In the genomic region with DNA sequence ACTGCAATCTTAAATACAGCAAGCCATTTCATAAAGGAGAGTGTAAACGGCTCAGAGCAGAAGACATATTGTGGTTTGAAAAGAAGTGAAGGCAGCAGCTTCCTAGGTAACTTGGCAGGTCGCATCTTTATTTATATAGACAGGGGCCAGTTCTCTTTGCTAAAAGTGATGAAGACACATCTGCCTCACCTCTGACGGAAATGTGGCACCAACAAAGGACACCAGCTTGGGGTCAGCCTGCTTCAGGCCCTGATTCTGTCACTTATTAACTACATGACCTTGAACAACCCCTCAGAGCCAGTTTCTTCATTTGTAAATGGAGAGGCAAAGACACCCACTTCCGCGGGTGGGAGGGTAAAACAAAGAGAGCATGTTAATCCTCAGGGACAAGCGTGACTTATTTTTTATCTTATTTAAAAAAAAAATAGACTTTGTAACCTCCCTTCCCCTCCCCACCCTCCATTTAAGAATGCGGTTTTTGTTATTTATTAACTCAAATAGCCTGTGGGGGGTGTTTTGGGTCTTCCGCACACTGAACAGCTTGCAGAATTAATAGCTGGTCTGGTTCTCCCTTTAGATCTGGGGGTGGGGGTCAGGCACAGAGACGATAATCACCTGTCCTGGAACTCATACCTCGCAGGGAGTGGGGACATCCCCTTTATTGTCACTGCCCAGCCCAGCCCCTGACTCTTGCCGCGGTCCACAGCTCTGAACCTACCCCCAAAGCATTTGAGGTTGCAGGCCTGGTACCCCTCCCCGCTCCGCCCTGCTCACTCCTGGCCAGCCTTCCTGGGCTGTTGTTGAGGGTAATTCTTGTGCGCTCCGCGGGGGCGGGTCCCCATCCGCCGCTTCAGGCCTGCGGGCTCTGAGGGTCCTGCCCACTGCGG, we compare ENCODE assay signal across 1 cellular context.
TF ChIP-seq lines count a peak whose summit lies in the region.

No MANE protein-coding gene starts in this region.

TF ChIP-seq in HepG2, 621 proteins besides CTCF, POLR2A, EP300 and RAD21 (continued from another document and continues in another):
- TF ChIP-seq, protein P1, sequence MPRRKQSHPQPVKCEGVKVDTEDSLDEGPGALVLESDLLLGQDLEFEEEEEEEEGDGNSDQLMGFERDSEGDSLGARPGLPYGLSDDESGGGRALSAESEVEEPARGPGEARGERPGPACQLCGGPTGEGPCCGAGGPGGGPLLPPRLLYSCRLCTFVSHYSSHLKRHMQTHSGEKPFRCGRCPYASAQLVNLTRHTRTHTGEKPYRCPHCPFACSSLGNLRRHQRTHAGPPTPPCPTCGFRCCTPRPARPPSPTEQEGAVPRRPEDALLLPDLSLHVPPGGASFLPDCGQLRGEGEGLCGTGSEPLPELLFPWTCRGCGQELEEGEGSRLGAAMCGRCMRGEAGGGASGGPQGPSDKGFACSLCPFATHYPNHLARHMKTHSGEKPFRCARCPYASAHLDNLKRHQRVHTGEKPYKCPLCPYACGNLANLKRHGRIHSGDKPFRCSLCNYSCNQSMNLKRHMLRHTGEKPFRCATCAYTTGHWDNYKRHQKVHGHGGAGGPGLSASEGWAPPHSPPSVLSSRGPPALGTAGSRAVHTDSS (CRISPR knock-in tag; conservative IDR thresholded peaks at IDR 0.05), result no peak; the same call in 1 of the 2 replicates
- peak; percentile 65; the same call in 1 of the 2 replicates for TF ChIP-seq ZFP36L1 (CRISPR knock-in tag; IDR thresholded peaks at IDR 0.05)
- peak; percentile 86 for TF ChIP-seq PRPF4 (IDR thresholded peaks at IDR 0.05; ENCODE audit: low read depth, low read length, poor library complexity, severe bottlenecking)
- no peak; the same call in 1 of the 2 replicates for TF ChIP-seq TARDBP (CRISPR knock-in tag; IDR thresholded peaks at IDR 0.05)
- peak; percentile 84 for TF ChIP-seq POLR2G (IDR thresholded peaks at IDR 0.05; ENCODE audit: low read depth, low read length)
- TF ChIP-seq, protein P2, sequence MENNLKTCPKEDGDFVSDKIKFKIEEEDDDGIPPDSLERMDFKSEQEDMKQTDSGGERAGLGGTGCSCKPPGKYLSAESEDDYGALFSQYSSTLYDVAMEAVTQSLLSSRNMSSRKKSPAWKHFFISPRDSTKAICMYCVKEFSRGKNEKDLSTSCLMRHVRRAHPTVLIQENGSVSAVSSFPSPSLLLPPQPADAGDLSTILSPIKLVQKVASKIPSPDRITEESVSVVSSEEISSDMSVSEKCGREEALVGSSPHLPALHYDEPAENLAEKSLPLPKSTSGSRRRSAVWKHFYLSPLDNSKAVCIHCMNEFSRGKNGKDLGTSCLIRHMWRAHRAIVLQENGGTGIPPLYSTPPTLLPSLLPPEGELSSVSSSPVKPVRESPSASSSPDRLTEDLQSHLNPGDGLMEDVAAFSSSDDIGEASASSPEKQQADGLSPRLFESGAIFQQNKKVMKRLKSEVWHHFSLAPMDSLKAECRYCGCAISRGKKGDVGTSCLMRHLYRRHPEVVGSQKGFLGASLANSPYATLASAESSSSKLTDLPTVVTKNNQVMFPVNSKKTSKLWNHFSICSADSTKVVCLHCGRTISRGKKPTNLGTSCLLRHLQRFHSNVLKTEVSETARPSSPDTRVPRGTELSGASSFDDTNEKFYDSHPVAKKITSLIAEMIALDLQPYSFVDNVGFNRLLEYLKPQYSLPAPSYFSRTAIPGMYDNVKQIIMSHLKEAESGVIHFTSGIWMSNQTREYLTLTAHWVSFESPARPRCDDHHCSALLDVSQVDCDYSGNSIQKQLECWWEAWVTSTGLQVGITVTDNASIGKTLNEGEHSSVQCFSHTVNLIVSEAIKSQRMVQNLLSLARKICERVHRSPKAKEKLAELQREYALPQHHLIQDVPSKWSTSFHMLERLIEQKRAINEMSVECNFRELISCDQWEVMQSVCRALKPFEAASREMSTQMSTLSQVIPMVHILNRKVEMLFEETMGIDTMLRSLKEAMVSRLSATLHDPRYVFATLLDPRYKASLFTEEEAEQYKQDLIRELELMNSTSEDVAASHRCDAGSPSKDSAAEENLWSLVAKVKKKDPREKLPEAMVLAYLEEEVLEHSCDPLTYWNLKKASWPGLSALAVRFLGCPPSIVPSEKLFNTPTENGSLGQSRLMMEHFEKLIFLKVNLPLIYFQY (CRISPR knock-in tag; IDR thresholded peaks at IDR 0.05; ENCODE audit: borderline replicate concordance), result peak; percentile 59; the same call in 1 of the 2 replicates
- peak; percentile 75; the same call in 1 of the 2 replicates for TF ChIP-seq KAT8 (CRISPR knock-in tag; IDR thresholded peaks at IDR 0.05)
- 0 out of 2 replicates have a peak, but pooled peaks have one; percentile 57 for TF ChIP-seq ZNF138 (CRISPR knock-in tag; IDR thresholded peaks at IDR 0.05; ENCODE audit: low read depth)
- TF ChIP-seq SPEN (CRISPR knock-in tag; IDR thresholded peaks at IDR 0.05; ENCODE audit: low read depth), result 0 out of 2 replicates have a peak, but pooled peaks have one; percentile 45
- TF ChIP-seq, protein P3, sequence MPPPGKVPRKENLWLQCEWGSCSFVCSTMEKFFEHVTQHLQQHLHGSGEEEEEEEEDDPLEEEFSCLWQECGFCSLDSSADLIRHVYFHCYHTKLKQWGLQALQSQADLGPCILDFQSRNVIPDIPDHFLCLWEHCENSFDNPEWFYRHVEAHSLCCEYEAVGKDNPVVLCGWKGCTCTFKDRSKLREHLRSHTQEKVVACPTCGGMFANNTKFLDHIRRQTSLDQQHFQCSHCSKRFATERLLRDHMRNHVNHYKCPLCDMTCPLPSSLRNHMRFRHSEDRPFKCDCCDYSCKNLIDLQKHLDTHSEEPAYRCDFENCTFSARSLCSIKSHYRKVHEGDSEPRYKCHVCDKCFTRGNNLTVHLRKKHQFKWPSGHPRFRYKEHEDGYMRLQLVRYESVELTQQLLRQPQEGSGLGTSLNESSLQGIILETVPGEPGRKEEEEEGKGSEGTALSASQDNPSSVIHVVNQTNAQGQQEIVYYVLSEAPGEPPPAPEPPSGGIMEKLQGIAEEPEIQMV (CRISPR knock-in tag; IDR thresholded peaks at IDR 0.05; ENCODE audit: low read depth), result no peak; the same call in 1 of the 2 replicates
- TF ChIP-seq GABPA (IDR thresholded peaks at IDR 0.05; ENCODE audit: low read depth, low read length), result no peak
- peak; percentile 69 for TF ChIP-seq GABPA (CRISPR knock-in tag; IDR thresholded peaks at IDR 0.05; ENCODE audit: low read depth)
- TF ChIP-seq ZNF557 (CRISPR knock-in tag; IDR thresholded peaks at IDR 0.05), result peak; percentile 89
- peak; percentile 25; the same call in 1 of the 2 replicates for TF ChIP-seq KDM3A (CRISPR knock-in tag; IDR thresholded peaks at IDR 0.05; ENCODE audit: low read depth)
- no peak for TF ChIP-seq SNRNP70 (IDR thresholded peaks at IDR 0.05; ENCODE audit: low read depth, low read length)
- TF ChIP-seq NR2F1 (CRISPR knock-in tag; IDR thresholded peaks at IDR 0.05), result peak; percentile 76 to 79
- TF ChIP-seq, protein P4, sequence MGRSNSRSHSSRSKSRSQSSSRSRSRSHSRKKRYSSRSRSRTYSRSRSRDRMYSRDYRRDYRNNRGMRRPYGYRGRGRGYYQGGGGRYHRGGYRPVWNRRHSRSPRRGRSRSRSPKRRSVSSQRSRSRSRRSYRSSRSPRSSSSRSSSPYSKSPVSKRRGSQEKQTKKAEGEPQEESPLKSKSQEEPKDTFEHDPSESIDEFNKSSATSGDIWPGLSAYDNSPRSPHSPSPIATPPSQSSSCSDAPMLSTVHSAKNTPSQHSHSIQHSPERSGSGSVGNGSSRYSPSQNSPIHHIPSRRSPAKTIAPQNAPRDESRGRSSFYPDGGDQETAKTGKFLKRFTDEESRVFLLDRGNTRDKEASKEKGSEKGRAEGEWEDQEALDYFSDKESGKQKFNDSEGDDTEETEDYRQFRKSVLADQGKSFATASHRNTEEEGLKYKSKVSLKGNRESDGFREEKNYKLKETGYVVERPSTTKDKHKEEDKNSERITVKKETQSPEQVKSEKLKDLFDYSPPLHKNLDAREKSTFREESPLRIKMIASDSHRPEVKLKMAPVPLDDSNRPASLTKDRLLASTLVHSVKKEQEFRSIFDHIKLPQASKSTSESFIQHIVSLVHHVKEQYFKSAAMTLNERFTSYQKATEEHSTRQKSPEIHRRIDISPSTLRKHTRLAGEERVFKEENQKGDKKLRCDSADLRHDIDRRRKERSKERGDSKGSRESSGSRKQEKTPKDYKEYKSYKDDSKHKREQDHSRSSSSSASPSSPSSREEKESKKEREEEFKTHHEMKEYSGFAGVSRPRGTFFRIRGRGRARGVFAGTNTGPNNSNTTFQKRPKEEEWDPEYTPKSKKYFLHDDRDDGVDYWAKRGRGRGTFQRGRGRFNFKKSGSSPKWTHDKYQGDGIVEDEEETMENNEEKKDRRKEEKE (IDR thresholded peaks at IDR 0.05), result no peak
- TF ChIP-seq, protein P5, sequence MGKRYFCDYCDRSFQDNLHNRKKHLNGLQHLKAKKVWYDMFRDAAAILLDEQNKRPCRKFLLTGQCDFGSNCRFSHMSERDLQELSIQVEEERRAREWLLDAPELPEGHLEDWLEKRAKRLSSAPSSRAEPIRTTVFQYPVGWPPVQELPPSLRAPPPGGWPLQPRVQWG (CRISPR knock-in tag; IDR thresholded peaks at IDR 0.05; ENCODE audit: borderline replicate concordance, low read depth), result no peak
- TF ChIP-seq, protein P6, sequence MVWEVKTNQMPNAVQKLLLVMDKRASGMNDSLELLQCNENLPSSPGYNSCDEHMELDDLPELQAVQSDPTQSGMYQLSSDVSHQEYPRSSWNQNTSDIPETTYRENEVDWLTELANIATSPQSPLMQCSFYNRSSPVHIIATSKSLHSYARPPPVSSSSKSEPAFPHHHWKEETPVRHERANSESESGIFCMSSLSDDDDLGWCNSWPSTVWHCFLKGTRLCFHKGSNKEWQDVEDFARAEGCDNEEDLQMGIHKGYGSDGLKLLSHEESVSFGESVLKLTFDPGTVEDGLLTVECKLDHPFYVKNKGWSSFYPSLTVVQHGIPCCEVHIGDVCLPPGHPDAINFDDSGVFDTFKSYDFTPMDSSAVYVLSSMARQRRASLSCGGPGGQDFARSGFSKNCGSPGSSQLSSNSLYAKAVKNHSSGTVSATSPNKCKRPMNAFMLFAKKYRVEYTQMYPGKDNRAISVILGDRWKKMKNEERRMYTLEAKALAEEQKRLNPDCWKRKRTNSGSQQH (CRISPR knock-in tag; IDR thresholded peaks at IDR 0.05; ENCODE audit: low read depth), result no peak
- TF ChIP-seq ZNF772 (CRISPR knock-in tag; IDR thresholded peaks at IDR 0.05), result 0 out of 2 replicates have a peak, but pooled peaks have one; percentile 1
- TF ChIP-seq ZNF605 (CRISPR knock-in tag; IDR thresholded peaks at IDR 0.05), result peak; percentile 92; the same call in 1 of the 2 replicates
- TF ChIP-seq, protein P7, sequence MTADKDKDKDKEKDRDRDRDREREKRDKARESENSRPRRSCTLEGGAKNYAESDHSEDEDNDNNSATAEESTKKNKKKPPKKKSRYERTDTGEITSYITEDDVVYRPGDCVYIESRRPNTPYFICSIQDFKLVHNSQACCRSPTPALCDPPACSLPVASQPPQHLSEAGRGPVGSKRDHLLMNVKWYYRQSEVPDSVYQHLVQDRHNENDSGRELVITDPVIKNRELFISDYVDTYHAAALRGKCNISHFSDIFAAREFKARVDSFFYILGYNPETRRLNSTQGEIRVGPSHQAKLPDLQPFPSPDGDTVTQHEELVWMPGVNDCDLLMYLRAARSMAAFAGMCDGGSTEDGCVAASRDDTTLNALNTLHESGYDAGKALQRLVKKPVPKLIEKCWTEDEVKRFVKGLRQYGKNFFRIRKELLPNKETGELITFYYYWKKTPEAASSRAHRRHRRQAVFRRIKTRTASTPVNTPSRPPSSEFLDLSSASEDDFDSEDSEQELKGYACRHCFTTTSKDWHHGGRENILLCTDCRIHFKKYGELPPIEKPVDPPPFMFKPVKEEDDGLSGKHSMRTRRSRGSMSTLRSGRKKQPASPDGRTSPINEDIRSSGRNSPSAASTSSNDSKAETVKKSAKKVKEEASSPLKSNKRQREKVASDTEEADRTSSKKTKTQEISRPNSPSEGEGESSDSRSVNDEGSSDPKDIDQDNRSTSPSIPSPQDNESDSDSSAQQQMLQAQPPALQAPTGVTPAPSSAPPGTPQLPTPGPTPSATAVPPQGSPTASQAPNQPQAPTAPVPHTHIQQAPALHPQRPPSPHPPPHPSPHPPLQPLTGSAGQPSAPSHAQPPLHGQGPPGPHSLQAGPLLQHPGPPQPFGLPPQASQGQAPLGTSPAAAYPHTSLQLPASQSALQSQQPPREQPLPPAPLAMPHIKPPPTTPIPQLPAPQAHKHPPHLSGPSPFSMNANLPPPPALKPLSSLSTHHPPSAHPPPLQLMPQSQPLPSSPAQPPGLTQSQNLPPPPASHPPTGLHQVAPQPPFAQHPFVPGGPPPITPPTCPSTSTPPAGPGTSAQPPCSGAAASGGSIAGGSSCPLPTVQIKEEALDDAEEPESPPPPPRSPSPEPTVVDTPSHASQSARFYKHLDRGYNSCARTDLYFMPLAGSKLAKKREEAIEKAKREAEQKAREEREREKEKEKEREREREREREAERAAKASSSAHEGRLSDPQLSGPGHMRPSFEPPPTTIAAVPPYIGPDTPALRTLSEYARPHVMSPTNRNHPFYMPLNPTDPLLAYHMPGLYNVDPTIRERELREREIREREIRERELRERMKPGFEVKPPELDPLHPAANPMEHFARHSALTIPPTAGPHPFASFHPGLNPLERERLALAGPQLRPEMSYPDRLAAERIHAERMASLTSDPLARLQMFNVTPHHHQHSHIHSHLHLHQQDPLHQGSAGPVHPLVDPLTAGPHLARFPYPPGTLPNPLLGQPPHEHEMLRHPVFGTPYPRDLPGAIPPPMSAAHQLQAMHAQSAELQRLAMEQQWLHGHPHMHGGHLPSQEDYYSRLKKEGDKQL (CRISPR knock-in tag; IDR thresholded peaks at IDR 0.05; ENCODE audit: low read depth), result peak; percentile 91
- TF ChIP-seq NR2F6 (IDR thresholded peaks at IDR 0.05), result peak; percentile 97
- TF ChIP-seq NR2F6 (CRISPR knock-in tag; IDR thresholded peaks at IDR 0.05), result peak; percentile 94
- TF ChIP-seq, protein P8, sequence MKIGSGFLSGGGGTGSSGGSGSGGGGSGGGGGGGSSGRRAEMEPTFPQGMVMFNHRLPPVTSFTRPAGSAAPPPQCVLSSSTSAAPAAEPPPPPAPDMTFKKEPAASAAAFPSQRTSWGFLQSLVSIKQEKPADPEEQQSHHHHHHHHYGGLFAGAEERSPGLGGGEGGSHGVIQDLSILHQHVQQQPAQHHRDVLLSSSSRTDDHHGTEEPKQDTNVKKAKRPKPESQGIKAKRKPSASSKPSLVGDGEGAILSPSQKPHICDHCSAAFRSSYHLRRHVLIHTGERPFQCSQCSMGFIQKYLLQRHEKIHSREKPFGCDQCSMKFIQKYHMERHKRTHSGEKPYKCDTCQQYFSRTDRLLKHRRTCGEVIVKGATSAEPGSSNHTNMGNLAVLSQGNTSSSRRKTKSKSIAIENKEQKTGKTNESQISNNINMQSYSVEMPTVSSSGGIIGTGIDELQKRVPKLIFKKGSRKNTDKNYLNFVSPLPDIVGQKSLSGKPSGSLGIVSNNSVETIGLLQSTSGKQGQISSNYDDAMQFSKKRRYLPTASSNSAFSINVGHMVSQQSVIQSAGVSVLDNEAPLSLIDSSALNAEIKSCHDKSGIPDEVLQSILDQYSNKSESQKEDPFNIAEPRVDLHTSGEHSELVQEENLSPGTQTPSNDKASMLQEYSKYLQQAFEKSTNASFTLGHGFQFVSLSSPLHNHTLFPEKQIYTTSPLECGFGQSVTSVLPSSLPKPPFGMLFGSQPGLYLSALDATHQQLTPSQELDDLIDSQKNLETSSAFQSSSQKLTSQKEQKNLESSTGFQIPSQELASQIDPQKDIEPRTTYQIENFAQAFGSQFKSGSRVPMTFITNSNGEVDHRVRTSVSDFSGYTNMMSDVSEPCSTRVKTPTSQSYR (CRISPR knock-in tag; IDR thresholded peaks at IDR 0.05; ENCODE audit: borderline replicate concordance), result peak; percentile 86
- peak; percentile 99 for TF ChIP-seq RXRB (CRISPR knock-in tag; IDR thresholded peaks at IDR 0.05; ENCODE audit: borderline replicate concordance)
- peak; percentile 81 for TF ChIP-seq ZNF563 (CRISPR knock-in tag; IDR thresholded peaks at IDR 0.05)
- TF ChIP-seq ATF1 (CRISPR knock-in tag; IDR thresholded peaks at IDR 0.05), result peak; percentile 54
- peak; percentile 84 for TF ChIP-seq ASH2L (IDR thresholded peaks at IDR 0.05; ENCODE audit: insufficient read length, low read depth, low read length)
- TF ChIP-seq ZNF124 (CRISPR knock-in tag; IDR thresholded peaks at IDR 0.05), result no peak
- peak; percentile 55 for TF ChIP-seq ZBTB21 (CRISPR knock-in tag; IDR thresholded peaks at IDR 0.05)
- TF ChIP-seq ZSCAN25 (CRISPR knock-in tag; IDR thresholded peaks at IDR 0.05), result no peak; the same call in none of the 2 replicates
- TF ChIP-seq ZNF589 (CRISPR knock-in tag; conservative IDR thresholded peaks at IDR 0.05), result no peak
